Comparison of ENCODE assay signal across 11 cellular contexts in genomic region chr19:29524912-29525870, GRCh38. TPM values are rescaled to one million over a fixed set of nuclear protein-coding genes. Genes with fewer than 3 reads are reported as not detected.
DNase-seq lines count a peak whose midpoint lies in the region; ATAC-seq and TF ChIP-seq lines count a peak whose summit lies in the region.
"Had no signal": no experiment of that assay in that cellular context is flagged by ENCODE, and none has a peak within 500 bp of the region (broad histone marks: within the 10 kb centered on the region; RNA-seq: fewer than 3 reads in every experiment).

No MANE protein-coding gene starts in this region.

- peak overlapping the region; percentile 99 for H2AFZ ChIP-seq in GM23338

- ATAC-seq in GM23338, result peak; percentile 12
- no peak for ATAC-seq in HG03520 (IDR thresholded peaks at IDR 0.05; ENCODE audit: unreplicated experiment)
- ATAC-seq in HG03159 (IDR thresholded peaks at IDR 0.05; ENCODE audit: unreplicated experiment), result no peak
- ATAC-seq: right cardiac atrium had no signal

- intact Hi-C loops in esophagus muscularis mucosa (cut with DNase I), result no loop called here

- H3K4me3 Mint-ChIP-seq in GM23338 (peak overlapping the region; percentile 76), osteocyte (ENCODE audit: unreplicated experiment) (peak overlapping the region; percentile 55)

- H3K27me3 ChIP-seq in GM23338 (ENCODE audit: insufficient read depth) (peaks cover 76% of the 10 kb centered on the region), esophagus muscularis mucosa (peaks cover 4 to 98% (median 54%) of the 10 kb centered on the region in 4 donors)

- TF ChIP-seq EP300 in esophagus muscularis mucosa (IDR thresholded peaks at IDR 0.05), result no peak

- no peaks in the 10 kb centered on the region for H3K36me3 ChIP-seq in GM23338 (ENCODE audit: insufficient read depth)
- no peaks in the 10 kb centered on the region for H3K36me3 ChIP-seq in esophagus muscularis mucosa

- TF ChIP-seq POLR2A in esophagus muscularis mucosa (IDR thresholded peaks at IDR 0.05; ENCODE audit: low read depth), result no peak

- H3K9me3 Mint-ChIP-seq in GM23338, result peaks cover 4% of the 10 kb centered on the region
- H3K9me3 Mint-ChIP-seq in osteocyte (ENCODE audit: unreplicated experiment), result no peaks in the 10 kb centered on the region

- WGBS in esophagus muscularis mucosa, result 0% methylated on average over 6 of the region's 84 CpGs

- peaks cover 3% of the 10 kb centered on the region; the same call in 1 of the 3 replicates for H3K36me3 Mint-ChIP-seq in GM23338 (ENCODE audit: low read depth)
- H3K36me3 Mint-ChIP-seq in osteocyte (ENCODE audit: unreplicated experiment), result no peaks in the 10 kb centered on the region

- H3K4me2 ChIP-seq in GM23338, result peak overlapping the region; percentile 93

- H3K4me1 Mint-ChIP-seq in GM23338 (peaks cover 16% of the 10 kb centered on the region), osteocyte (ENCODE audit: unreplicated experiment) (peaks cover 24% of the 10 kb centered on the region)

- DNase-seq in GM23338 (ENCODE audit: low spot score), result peak; percentile 80
- peak; percentile 83 for DNase-seq in NCI-H2227 (lab: John Stamatoyannopoulos, UW; ENCODE audit: unreplicated experiment)
- DNase-seq in esophagus muscularis mucosa (ENCODE audit: extremely low spot score), result no peak
- DNase-seq in osteocyte (ENCODE audit: extremely low spot score, unreplicated experiment), result no peak
- no peak for DNase-seq in NCI-H146 (lab: John Stamatoyannopoulos, UW)
- DNase-seq: NCI-H69; stimulated activated naive CD4-positive, alpha-beta T cell had no signal

- H3K27ac Mint-ChIP-seq in GM23338 (no peak overlapping the region), osteocyte (ENCODE audit: unreplicated experiment) (no peak overlapping the region)

- peaks cover 6% of the 10 kb centered on the region; the same call in 1 of the 2 replicates for H3F3A ChIP-seq in GM23338 (replicated peaks; ENCODE audit: low read depth)

- H3K27me3 Mint-ChIP-seq in GM23338 (ENCODE audit: insufficient read depth, low read depth, poor library complexity), result peaks cover 66% of the 10 kb centered on the region
- H3K27me3 Mint-ChIP-seq in osteocyte (ENCODE audit: unreplicated experiment), result peaks cover 49% of the 10 kb centered on the region

- no peaks in the 10 kb centered on the region for H3K9me3 ChIP-seq in esophagus muscularis mucosa

- H3K4me3 ChIP-seq in GM23338 (peak overlapping the region; percentile 84), esophagus muscularis mucosa (peak overlapping the region; percentile 9 to 33 (median 22))

- H3K4me1 ChIP-seq in GM23338 (ENCODE audit: insufficient read depth) (peaks cover 7% of the 10 kb centered on the region; the same call in 1 of the 2 replicates), esophagus muscularis mucosa (peaks cover 35 to 59% (median 56%) of the 10 kb centered on the region in 4 donors)

- no peaks in the 10 kb centered on the region for H4K20me1 ChIP-seq in GM23338 (replicated peaks; ENCODE audit: insufficient read depth)

- H3K79me2 ChIP-seq in GM23338 (replicated peaks; ENCODE audit: insufficient read depth), result no peaks in the 10 kb centered on the region

- no peaks in the 10 kb centered on the region for H3K9me2 ChIP-seq in GM23338 (ENCODE audit: insufficient read depth)

- H3K27ac ChIP-seq in GM23338 (ENCODE audit: low read depth) (no peak overlapping the region), esophagus muscularis mucosa (replicated peaks in 1 of 4) (no peak overlapping the region)

- no peak for TF ChIP-seq CTCF in GM23338 (conservative IDR thresholded peaks at IDR 0.05; ENCODE audit: low read depth in 2 of 2)
- TF ChIP-seq CTCF in esophagus muscularis mucosa (IDR thresholded peaks at IDR 0.05), result no peak
- no peak for TF ChIP-seq CTCF in osteocyte (IDR thresholded peaks at IDR 0.05)

TF ChIP-seq in GM23338, 12 proteins besides CTCF, POLR2A, EP300 and RAD21:
- TF ChIP-seq EZH2 (IDR thresholded peaks at IDR 0.05; ENCODE audit: low read depth, unreplicated experiment), result peak; percentile 64
- TF ChIP-seq EZH2phosphoT487 (IDR thresholded peaks at IDR 0.05; ENCODE audit: unreplicated experiment), result no peak

RNA-seq across cellular contexts. Expression of gene VSTM2B, which starts 0.6 kb away (rescaled TPM):
- 0.54 and 1.8 TPM in 2 replicates for total RNA-seq in GM23338 (2014; rRNA removed; shearing (Covaris generic))
- 1.2 and 1.8 TPM in 2 replicates for polyA plus RNA-seq in GM23338 (2016; fragmentation: Nextera tagmentation; extraction: Ambion mirVana)
- total RNA-seq in esophagus muscularis mucosa, result under 1 TPM in 2 of 4 donors, not detected in 2; 0.23 to 0.33 TPM
- total RNA-seq in osteocyte, result not detected in 2 replicates
- total RNA-seq: glomerular endothelial cell, right cardiac atrium had no signal
- polyA plus RNA-seq: right cardiac atrium had no signal

Comparison
In these comparisons a context has a peak if more than half of its experiments do, and no peak if none do; other contexts are left out.
1. DNase-seq: peak in GM23338 (single experiment) and NCI-H2227 (single experiment); none in esophagus muscularis mucosa (single experiment), osteocyte (single experiment) and NCI-H146 (single experiment).